Comparison of ENCODE assay signal across 7 cellular contexts in genomic region chr5:150161242-150162141, GRCh38.
DNase-seq lines count a peak whose midpoint lies in the region; ATAC-seq and TF ChIP-seq lines count a peak whose summit lies in the region.

No MANE protein-coding gene starts in this region.

- no peak overlapping the region for H3K4me3 ChIP-seq in cardiac fibroblast (replicated peaks in 1 of 2; ENCODE audit: low read depth in 2 of 2, low read length in 2 of 2)

- DNase-seq in NCI-H2171 treated with DMSO at 0.1 percent for 48 hours (lab: John Stamatoyannopoulos, UW) (peak; percentile 23), cardiac fibroblast (ENCODE audit: low read depth in 2 of 2) (peak; percentile 70 to 81), kidney tubule cell (ENCODE audit: low spot score) (peak; percentile 70)
- peak; percentile 40 for DNase-seq in activated CD4-positive, CD25-positive, alpha-beta regulatory T cell treated with anti-CD3 and anti-CD28 coated beads, Interleukin-2, amount 50 U/mL, for 16 hours (ENCODE audit: low read depth, low spot score)
- DNase-seq in stimulated activated CD4-positive, alpha-beta T cell treated with anti-CD3 and anti-CD28 coated beads, Interleukin-2, amount 100 ng/mL, for 48 hours = peak; percentile 82 to 86

- peak; percentile 99 for TF ChIP-seq CTCF in cardiac fibroblast (IDR thresholded peaks at IDR 0.05; ENCODE audit: low read depth, low read length)

- ATAC-seq in GM18505 (IDR thresholded peaks at IDR 0.05; ENCODE audit: unreplicated experiment) (peak; percentile 66), HG02870 (IDR thresholded peaks at IDR 0.05; ENCODE audit: unreplicated experiment) (peak; percentile 71)

- TF ChIP-seq POLR2A in GM18505 (IDR thresholded peaks at IDR 0.05; ENCODE audit: borderline replicate concordance, extremely low read depth, insufficient read depth, insufficient read length) = no peak

Comparison
In these comparisons a context has a peak if more than half of its experiments do, and no peak if none do; other contexts are left out.
1. DNase-seq: peak in every context shown above with its lines; median percentile 84 in stimulated activated CD4-positive, alpha-beta T cell treated with anti-CD3 and anti-CD28 coated beads, Interleukin-2, amount 100 ng/mL, for 48 hours; 76 in cardiac fibroblast; 70 in kidney tubule cell; 40 in activated CD4-positive, CD25-positive, alpha-beta regulatory T cell treated with anti-CD3 and anti-CD28 coated beads, Interleukin-2, amount 50 U/mL, for 16 hours; 23 in NCI-H2171 treated with DMSO at 0.1 percent for 48 hours.